14 cellular contexts compared by ENCODE assay signal in the genomic region with DNA sequence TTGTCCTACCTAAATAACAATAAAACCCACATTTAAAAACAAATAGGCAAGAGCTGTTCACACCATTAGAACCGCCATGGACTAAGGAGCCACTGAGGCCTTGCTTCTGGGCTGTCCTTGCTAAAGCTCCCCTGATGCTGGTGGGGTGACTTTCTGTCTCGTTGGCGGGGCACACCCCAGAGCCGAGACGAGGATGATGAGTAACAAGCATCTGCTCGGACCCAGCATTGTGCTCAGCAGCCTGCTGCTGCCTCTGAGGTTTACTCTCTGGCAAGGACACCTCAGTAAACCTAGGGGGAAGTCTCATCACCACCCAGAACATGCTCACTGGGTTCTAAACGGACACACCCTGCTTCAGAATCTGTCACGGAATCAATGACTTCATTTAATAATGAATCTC. TPM values are rescaled to one million over a fixed set of nuclear protein-coding genes. Genes with fewer than 3 reads are reported as not detected.
A peak's percentile ranks its signal among the peaks of the same experiment; 100 is the strongest.
DNase-seq lines count a peak whose midpoint lies in the region; ATAC-seq and TF ChIP-seq lines count a peak whose summit lies in the region.
"Not testable (repeated sequence)": the region's sequence is repeated elsewhere in the genome, so short reads cannot be mapped to it uniquely, and the experiment has no call there.
"Had no signal": no experiment of that assay in that cellular context is flagged by ENCODE, and none has a peak within 500 bp of the region (broad histone marks: within the 10 kb centered on the region; RNA-seq: fewer than 3 reads in every experiment).

No MANE protein-coding gene starts in this region.

- intact Hi-C loops in activated B cell treated with CpG ODN at 0.5 μM for 24 hours (cut with micrococcal nuclease) = not testable (repeated sequence)

- POLR2A ChIA-PET in activated B cell treated with CpG ODN at 0.5 μM for 24 hours (lab: Charles Lee) = not testable (repeated sequence)

- not testable (repeated sequence) for H3K4me1 Mint-ChIP-seq in activated B cell treated with CpG ODN at 0.5 μM for 24 hours; activated naive CD8-positive, alpha-beta T cell treated with anti-CD3 and anti-CD28 coated beads, Interleukin-2, amount 50 U/mL, for 24 hours; stimulated activated memory B cell treated with anti-CD40 and anti-IgM and Interleukin-4, amounts not matched to agents 10 μg/mL and 1 μg/mL and 100 μg/mL, for 72 hours

- ATAC-seq in GM18508 (IDR thresholded peaks at IDR 0.05; ENCODE audit: insufficient read depth, unreplicated experiment) (peak; percentile 22), GM19023 (IDR thresholded peaks at IDR 0.05; ENCODE audit: unreplicated experiment) (peak; percentile 37), GM21576 (IDR thresholded peaks at IDR 0.05; ENCODE audit: unreplicated experiment) (peak; percentile 36), HG02642 (IDR thresholded peaks at IDR 0.05; ENCODE audit: poor library complexity, unreplicated experiment) (peak; percentile 27), HG03095 (IDR thresholded peaks at IDR 0.05; ENCODE audit: unreplicated experiment) (peak; percentile 28), activated B cell treated with CpG ODN at 0.5 μM for 24 hours (ENCODE audit: low read depth) (peak; percentile 42)
- ATAC-seq in activated naive CD8-positive, alpha-beta T cell treated with anti-CD3 and anti-CD28 coated beads, Interleukin-2, amount 50 U/mL, for 24 hours = peak; percentile 31
- peak; percentile 74 for ATAC-seq in stimulated activated memory B cell treated with anti-CD40 and anti-IgM and Interleukin-4, amounts not matched to agents 10 μg/mL and 1 μg/mL and 100 μg/mL, for 72 hours

- not testable (repeated sequence) for H3K9me3 Mint-ChIP-seq in activated B cell treated with CpG ODN at 0.5 μM for 24 hours; activated naive CD8-positive, alpha-beta T cell treated with anti-CD3 and anti-CD28 coated beads, Interleukin-2, amount 50 U/mL, for 24 hours; stimulated activated memory B cell treated with anti-CD40 and anti-IgM and Interleukin-4, amounts not matched to agents 10 μg/mL and 1 μg/mL and 100 μg/mL, for 72 hours

- not testable (repeated sequence) for DNase-seq in activated B cell treated with CpG ODN at 0.5 μM for 24 hours; activated naive CD8-positive, alpha-beta T cell treated with anti-CD3 and anti-CD28 coated beads, Interleukin-2, amount 50 U/mL, for 24 hours

- H3K36me3 Mint-ChIP-seq in activated B cell treated with CpG ODN at 0.5 μM for 24 hours (ENCODE audit: low read depth); activated naive CD8-positive, alpha-beta T cell treated with anti-CD3 and anti-CD28 coated beads, Interleukin-2, amount 50 U/mL, for 24 hours (ENCODE audit: low read depth); stimulated activated memory B cell treated with anti-CD40 and anti-IgM and Interleukin-4, amounts not matched to agents 10 μg/mL and 1 μg/mL and 100 μg/mL, for 72 hours: not testable (repeated sequence)

- not testable (repeated sequence) for H3K27me3 Mint-ChIP-seq in activated B cell treated with CpG ODN at 0.5 μM for 24 hours; activated naive CD8-positive, alpha-beta T cell treated with anti-CD3 and anti-CD28 coated beads, Interleukin-2, amount 50 U/mL, for 24 hours; stimulated activated memory B cell treated with anti-CD40 and anti-IgM and Interleukin-4, amounts not matched to agents 10 μg/mL and 1 μg/mL and 100 μg/mL, for 72 hours

- CTCF ChIA-PET in activated B cell treated with CpG ODN at 0.5 μM for 24 hours (lab: Charles Lee) = not testable (repeated sequence)

- not testable (repeated sequence) for H3K27ac Mint-ChIP-seq in activated B cell treated with CpG ODN at 0.5 μM for 24 hours; activated naive CD8-positive, alpha-beta T cell treated with anti-CD3 and anti-CD28 coated beads, Interleukin-2, amount 50 U/mL, for 24 hours; stimulated activated memory B cell treated with anti-CD40 and anti-IgM and Interleukin-4, amounts not matched to agents 10 μg/mL and 1 μg/mL and 100 μg/mL, for 72 hours

- not testable (repeated sequence) for TF ChIP-seq CTCF in activated B cell treated with CpG ODN at 0.5 μM for 24 hours (IDR thresholded peaks at IDR 0.05)

- not testable (repeated sequence) for H3K4me3 Mint-ChIP-seq in activated B cell treated with CpG ODN at 0.5 μM for 24 hours; activated naive CD8-positive, alpha-beta T cell treated with anti-CD3 and anti-CD28 coated beads, Interleukin-2, amount 50 U/mL, for 24 hours; stimulated activated memory B cell treated with anti-CD40 and anti-IgM and Interleukin-4, amounts not matched to agents 10 μg/mL and 1 μg/mL and 100 μg/mL, for 72 hours

RNA-seq across cellular contexts. Expression of a gene that starts 10.6 kb away (rescaled TPM):
- total RNA-seq in activated B cell treated with CpG ODN at 0.5 μM for 24 hours = not detected in 2 replicates
- total RNA-seq: CD4-positive, CD25-positive, alpha-beta regulatory T cell; G401; H1; LHCN-M2; RPMI7951; T-helper 2 cell treated with Interferon-gamma antibody and Interleukin-4, amounts not matched to agents 100 ng/mL and 5 ng/mL, for 36 hours had no signal

RNA-seq across cellular contexts. Expression of a gene that starts 22.5 kb away (rescaled TPM):
- not detected in 2 replicates for total RNA-seq in activated B cell treated with CpG ODN at 0.5 μM for 24 hours
- total RNA-seq: CD4-positive, CD25-positive, alpha-beta regulatory T cell; G401; LHCN-M2; RPMI7951; T-helper 2 cell treated with Interferon-gamma antibody and Interleukin-4, amounts not matched to agents 100 ng/mL and 5 ng/mL, for 36 hours had no signal

Comparison
In these comparisons a context has a peak if more than half of its experiments do, and no peak if none do; other contexts are left out.
1. ATAC-seq: peak in every context shown above with its lines; median percentile 74 in stimulated activated memory B cell treated with anti-CD40 and anti-IgM and Interleukin-4, amounts not matched to agents 10 μg/mL and 1 μg/mL and 100 μg/mL, for 72 hours; 42 in activated B cell treated with CpG ODN at 0.5 μM for 24 hours; 37 in GM19023; 36 in GM21576; 31 in activated naive CD8-positive, alpha-beta T cell treated with anti-CD3 and anti-CD28 coated beads, Interleukin-2, amount 50 U/mL, for 24 hours; 28 in HG03095; 27 in HG02642; 22 in GM18508.